ENCODE assay signal across 8 cellular contexts in genomic region chr1:21290546-21290944, GRCh38. TPM values are rescaled to one million over a fixed set of nuclear protein-coding genes. Genes with fewer than 3 reads are reported as not detected.
A peak's percentile ranks its signal among the peaks of the same experiment; 100 is the strongest.
DNase-seq lines count a peak whose midpoint lies in the region; ATAC-seq and TF ChIP-seq lines count a peak whose summit lies in the region.

No MANE protein-coding gene starts in this region.

- H3K4me3 ChIP-seq in heart left ventricle = peak overlapping the region; percentile 58 to 92 (median 72)
- H3K4me3 ChIP-seq in iPS DF 6.9 (ENCODE audit: low read length) = peak overlapping the region; percentile 59; the same call in 1 of the 2 replicates
- peak overlapping the region; percentile 22 to 74 (median 55) for H3K4me3 ChIP-seq in subcutaneous abdominal adipose tissue (ENCODE audit: low read depth in 1 of 5, low read length in 5 of 5)

- no peak for TF ChIP-seq CTCF in heart left ventricle (IDR thresholded peaks at IDR 0.05)
- TF ChIP-seq CTCF in activated B cell treated with CpG ODN at 0.5 μM for 24 hours (IDR thresholded peaks at IDR 0.05) = no peak

- H3K27me3 Mint-ChIP-seq in activated B cell treated with CpG ODN at 0.5 μM for 24 hours = no peaks in the 10 kb centered on the region

- TF ChIP-seq POLR2A in heart left ventricle (IDR thresholded peaks at IDR 0.05) = no peak

- POLR2A ChIA-PET in activated B cell treated with CpG ODN at 0.5 μM for 24 hours (lab: Charles Lee) = interaction anchor here (1.2 to 11.0 kb wide), 11 partner anchors 9 to 227 kb away, joined by 3 to 313 read pairs (median 37); no protein-coding TSS in a partner anchor

- H3K4me1 Mint-ChIP-seq in activated B cell treated with CpG ODN at 0.5 μM for 24 hours = peaks cover 83% of the 10 kb centered on the region

- H3K9me3 ChIP-seq in heart left ventricle (no peaks in the 10 kb centered on the region), iPS DF 6.9 (ENCODE audit: control insufficient read depth, insufficient read depth, low read length) (no peaks in the 10 kb centered on the region), subcutaneous abdominal adipose tissue (ENCODE audit: control insufficient read depth in 5 of 5, low read length in 5 of 5) (no peaks in the 10 kb centered on the region)

- WGBS in heart left ventricle, 4 donors = 9 to 21% (median 12%) methylated on average over 5 to 9 of the region's 9 CpGs
- no CpG with 5 or more reads among the region's 9 CpGs for WGBS in iPS DF 6.9 (ENCODE audit: insufficient coverage, insufficient read length)

- ATAC-seq in heart left ventricle = no peak
- no peak for ATAC-seq in left ventricle myocardium superior
- ATAC-seq in activated B cell treated with CpG ODN at 0.5 μM for 24 hours (ENCODE audit: low read depth) = peak; percentile 3
- ATAC-seq in HG02759 (IDR thresholded peaks at IDR 0.05; ENCODE audit: unreplicated experiment) = no peak

- H3K9me3 Mint-ChIP-seq in activated B cell treated with CpG ODN at 0.5 μM for 24 hours = no peaks in the 10 kb centered on the region

- peak overlapping the region; percentile 96 for H3K4me3 Mint-ChIP-seq in activated B cell treated with CpG ODN at 0.5 μM for 24 hours

- H3K9ac ChIP-seq in subcutaneous abdominal adipose tissue (ENCODE audit: low read length in 5 of 5) = peak overlapping the region in 4 of 5 donors; percentile 10 to 63 (median 58)

- H3K36me3 Mint-ChIP-seq in activated B cell treated with CpG ODN at 0.5 μM for 24 hours (ENCODE audit: low read depth) = peaks cover 38% of the 10 kb centered on the region

- H3K4me1 ChIP-seq in heart left ventricle (peaks cover 0 to 75% (median 40%) of the 10 kb centered on the region in 12 donors), iPS DF 6.9 (ENCODE audit: control insufficient read depth, insufficient read depth, low read length) (peaks cover 10% of the 10 kb centered on the region), subcutaneous abdominal adipose tissue (ENCODE audit: control insufficient read depth in 5 of 5, insufficient read depth in 5 of 5, low read length in 5 of 5) (peaks cover 0 to 62% (median 43%) of the 10 kb centered on the region in 5 donors)

- CTCF ChIA-PET in activated B cell treated with CpG ODN at 0.5 μM for 24 hours (lab: Charles Lee) = interaction anchor here (1.0 to 5.9 kb wide), 5 partner anchors 9 to 44 kb away, joined by 3 to 37 read pairs (median 4); no protein-coding TSS in a partner anchor

- H3K27ac Mint-ChIP-seq in activated B cell treated with CpG ODN at 0.5 μM for 24 hours = peak overlapping the region; percentile 98

- H3K36me3 ChIP-seq in heart left ventricle (peaks cover 0 to 14% (median 4%) of the 10 kb centered on the region in 9 donors), iPS DF 6.9 (ENCODE audit: control insufficient read depth, insufficient read depth, low read length) (0 out of 2 replicates have a peak, but pooled peaks cover 2% of the 10 kb centered on the region), subcutaneous abdominal adipose tissue (ENCODE audit: control insufficient read depth in 5 of 5, insufficient read depth in 5 of 5, low read length in 5 of 5) (peaks cover 0 to 5% (median 0%) of the 10 kb centered on the region in 5 donors)

- intact Hi-C loops in heart left ventricle (cut with DNase I) (loop anchor here in 4 of 10 donors (5.0 kb wide), 2 partner anchors 42 to 47 kb away; no protein-coding TSS in a partner anchor), left ventricle myocardium superior (cut with micrococcal nuclease) (no loop called here), activated B cell treated with CpG ODN at 0.5 μM for 24 hours (cut with micrococcal nuclease) (loop anchor here (5.0 kb wide), 4 partner anchors 113 to 737 kb away; partner anchors contain the start of genes EIF4G3 and USP48)

- H3K27me3 ChIP-seq in heart left ventricle (no peaks in the 10 kb centered on the region), iPS DF 6.9 (ENCODE audit: control insufficient read depth, insufficient read depth, low read length) (no peaks in the 10 kb centered on the region), subcutaneous abdominal adipose tissue (ENCODE audit: control insufficient read depth in 5 of 5, insufficient read depth in 4 of 5, low read length in 5 of 5) (no peaks in the 10 kb centered on the region)

- DNase-seq in heart left ventricle (no peak), left ventricle myocardium superior (no peak), activated B cell treated with CpG ODN at 0.5 μM for 24 hours (no peak), iPS DF 6.9 (ENCODE audit: low read depth, low spot score) (no peak), NCI-H1092 (lab: John Stamatoyannopoulos, UW) (no peak), GOT3 (lab: John Stamatoyannopoulos, UW) (no peak)

- peak overlapping the region; percentile 42 to 92 (median 80) for H3K27ac ChIP-seq in heart left ventricle
- H3K27ac ChIP-seq in iPS DF 6.9 (ENCODE audit: low read length) = no peak overlapping the region
- H3K27ac ChIP-seq in subcutaneous abdominal adipose tissue (ENCODE audit: low read depth, low read length) = peak overlapping the region; percentile 72

RNA-seq across cellular contexts. Expression of gene ECE1, which starts 0.3 kb away (rescaled TPM):
- total RNA-seq in heart left ventricle (100 to 1,000 TPM in 1 of 9 donors, 10 to 100 TPM in 8; 37.3 to 140 (median 59.4) TPM), left ventricle myocardium superior (43.3 TPM), activated B cell treated with CpG ODN at 0.5 μM for 24 hours (208 and 209 TPM in 2 replicates)
- polyA plus RNA-seq in heart left ventricle = 10 to 100 TPM; 38.4 to 61.3 TPM
